Comparison of ENCODE assay signal across 14 cellular contexts in the genomic region with DNA sequence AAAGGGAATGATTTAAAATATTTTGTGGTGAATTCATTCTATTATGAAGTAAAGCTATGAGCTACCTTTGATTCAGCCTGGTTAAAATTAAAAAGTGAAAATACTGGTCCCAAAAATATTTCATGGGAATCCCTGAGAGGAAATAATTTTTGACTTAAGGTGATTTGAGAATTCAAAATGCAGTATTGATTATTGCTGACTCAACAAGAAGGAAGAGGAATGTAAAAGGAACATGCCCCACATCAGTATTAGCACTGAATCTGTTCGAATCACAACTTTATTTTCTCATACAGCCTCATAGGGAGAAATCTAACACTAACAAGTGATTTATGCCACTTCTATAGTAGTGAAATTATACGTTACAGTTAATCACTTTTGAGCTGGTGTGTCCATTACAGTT. TPM values are rescaled to one million over a fixed set of nuclear protein-coding genes. Genes with fewer than 3 reads are reported as not detected.
DNase-seq lines count a peak whose midpoint lies in the region; ATAC-seq, FAIRE-seq and TF ChIP-seq lines count a peak whose summit lies in the region.
"Had no signal": no experiment of that assay in that cellular context is flagged by ENCODE, and none has a peak within 500 bp of the region (broad histone marks: within the 10 kb centered on the region; RNA-seq: fewer than 3 reads in every experiment).

No MANE protein-coding gene starts in this region.

- POLR2A ChIA-PET in SK-N-SH (lab: Yijun Ruan, JAX): interaction anchor here (0.6 kb wide), 1 partner anchor 215 kb away, joined by 4 read pairs; no protein-coding TSS in a partner anchor

- H3K4me2 ChIP-seq in SK-N-SH: no peak overlapping the region
- no peak overlapping the region for H3K4me2 ChIP-seq in astrocyte (ENCODE audit: low read length)

- H3K27ac Mint-ChIP-seq in astrocyte (ENCODE audit: unreplicated experiment) (no peak overlapping the region), mesothelial cell of epicardium (peak overlapping the region; percentile 71)
- no peak overlapping the region for H3K27ac Mint-ChIP-seq in activated T-cell treated with anti-CD3 and anti-CD28 coated beads, Interleukin-2, amount 50 U/mL, for 24 hours
- H3K27ac Mint-ChIP-seq: B cell; CD4-positive, alpha-beta T cell had no signal

- H3K4me3 Mint-ChIP-seq in astrocyte (ENCODE audit: unreplicated experiment) (no peak overlapping the region), mesothelial cell of epicardium (no peak overlapping the region)
- no peak overlapping the region for H3K4me3 Mint-ChIP-seq in activated T-cell treated with anti-CD3 and anti-CD28 coated beads, Interleukin-2, amount 50 U/mL, for 24 hours
- H3K4me3 Mint-ChIP-seq: B cell; CD4-positive, alpha-beta T cell had no signal

- H3K9me3 Mint-ChIP-seq in astrocyte (ENCODE audit: unreplicated experiment): no peaks in the 10 kb centered on the region
- H3K9me3 Mint-ChIP-seq in mesothelial cell of epicardium: no peaks in the 10 kb centered on the region
- H3K9me3 Mint-ChIP-seq in activated T-cell treated with anti-CD3 and anti-CD28 coated beads, Interleukin-2, amount 50 U/mL, for 24 hours: no peaks in the 10 kb centered on the region
- H3K9me3 Mint-ChIP-seq: CD4-positive, alpha-beta T cell had no signal

- H3K4me1 ChIP-seq in SK-N-SH (ENCODE audit: control insufficient read depth in 1 of 2, insufficient read depth in 2 of 2, low read depth in 1 of 2, low read length in 1 of 2) (no peaks in the 10 kb centered on the region), astrocyte (ENCODE audit: insufficient read depth, low read length) (no peaks in the 10 kb centered on the region), sigmoid colon (no peaks in the 10 kb centered on the region)

- H3K9ac ChIP-seq in SK-N-SH (no peak overlapping the region), astrocyte (ENCODE audit: low read length) (no peak overlapping the region)

- no peak for TF ChIP-seq CTCF in SK-N-SH (IDR thresholded peaks at IDR 0.05)
- TF ChIP-seq CTCF in astrocyte (IDR thresholded peaks at IDR 0.05; ENCODE audit: insufficient read depth, low read depth, low read length): no peak
- TF ChIP-seq CTCF in mesothelial cell of epicardium (IDR thresholded peaks at IDR 0.05; ENCODE audit: unreplicated experiment): no peak
- TF ChIP-seq CTCF in sigmoid colon (IDR thresholded peaks at IDR 0.05): no peak

- H3K36me3 Mint-ChIP-seq in astrocyte (ENCODE audit: low read depth, unreplicated experiment): peaks cover 3% of the 10 kb centered on the region
- H3K36me3 Mint-ChIP-seq in mesothelial cell of epicardium: peaks cover 13% of the 10 kb centered on the region
- H3K36me3 Mint-ChIP-seq in activated T-cell treated with anti-CD3 and anti-CD28 coated beads, Interleukin-2, amount 50 U/mL, for 24 hours (ENCODE audit: low read depth): peaks cover 20% of the 10 kb centered on the region

- no peaks in the 10 kb centered on the region for H3K27me3 ChIP-seq in SK-N-SH (ENCODE audit: insufficient read depth)
- H3K27me3 ChIP-seq in astrocyte (ENCODE audit: insufficient read depth, low read length): no peaks in the 10 kb centered on the region
- no peaks in the 10 kb centered on the region for H3K27me3 ChIP-seq in sigmoid colon

- FAIRE-seq in HTR-8/SVneo (lab: Jason Lieb, UNC): peak; percentile 58
- FAIRE-seq in astrocyte (lab: Jason Lieb, UNC): peak; percentile 43
- FAIRE-seq: GM12878 had no signal

- intact Hi-C loops in sigmoid colon (cut with DNase I): loop anchor here (5.0 kb wide), 1 partner anchor 160 kb away; no protein-coding TSS in a partner anchor

- H3K36me3 ChIP-seq in SK-N-SH (replicated peaks in 1 of 2; ENCODE audit: control insufficient read depth in 1 of 2, insufficient read depth in 2 of 2, low read length in 1 of 2): peaks cover 4 to 12% of the 10 kb centered on the region in 2 experiments
- peaks cover 3% of the 10 kb centered on the region for H3K36me3 ChIP-seq in astrocyte (ENCODE audit: insufficient read depth, low read length)
- H3K36me3 ChIP-seq in sigmoid colon: peaks cover 0 to 3% (median 0%) of the 10 kb centered on the region in 4 donors

- no peak for TF ChIP-seq POLR2A in sigmoid colon (IDR thresholded peaks at IDR 0.05)

- no peak for DNase-seq in SK-N-SH
- DNase-seq in HTR-8/SVneo (ENCODE audit: insufficient read length, low spot score): no peak
- no peak for DNase-seq in astrocyte (ENCODE audit: low read depth)
- no peak for DNase-seq in mesothelial cell of epicardium (ENCODE audit: low spot score in 2 of 2, unreplicated experiment in 2 of 2)
- DNase-seq in sigmoid colon: no peak
- DNase-seq in NCI-H2107 (lab: John Stamatoyannopoulos, UW): no peak
- no peak for DNase-seq in activated T-cell treated with anti-CD3 and anti-CD28 coated beads, Interleukin-2, amount 50 U/mL, for 24 hours
- DNase-seq: 8988T, DMS79 had no signal

- H4K20me1 ChIP-seq in SK-N-SH (ENCODE audit: insufficient read depth): no peaks in the 10 kb centered on the region
- H4K20me1 ChIP-seq in astrocyte (ENCODE audit: insufficient read depth, low read length): no peaks in the 10 kb centered on the region

- H3K4me1 Mint-ChIP-seq in astrocyte (ENCODE audit: low read depth, unreplicated experiment) (peaks cover 8% of the 10 kb centered on the region), mesothelial cell of epicardium (peaks cover 7% of the 10 kb centered on the region)
- H3K4me1 Mint-ChIP-seq in activated T-cell treated with anti-CD3 and anti-CD28 coated beads, Interleukin-2, amount 50 U/mL, for 24 hours (ENCODE audit: low read depth): peaks cover 30% of the 10 kb centered on the region

- CTCF ChIA-PET in SK-N-SH (lab: Yijun Ruan, JAX): interaction anchor here (0.6 to 3.3 kb wide), 11 partner anchors 10 to 288 kb away, joined by 3 to 14 read pairs (median 3); no protein-coding TSS in a partner anchor

- H2AFZ ChIP-seq in SK-N-SH (ENCODE audit: low read depth) (0 out of 2 replicates have a peak overlapping the region, but pooled peaks have one; percentile 46), astrocyte (ENCODE audit: low read depth, low read length) (no peak overlapping the region)
- H2AFZ ChIP-seq: GM23248 had no signal

- no peak overlapping the region for H3K27ac ChIP-seq in SK-N-SH (ENCODE audit: low read depth in 2 of 2, low read length in 1 of 2)
- H3K27ac ChIP-seq in astrocyte (ENCODE audit: low read depth, low read length): no peak overlapping the region
- H3K27ac ChIP-seq in sigmoid colon: no peak overlapping the region

- WGBS in SK-N-SH (ENCODE audit: low lambda C conversion rate): 52% methylated on average over 2 of the region's 2 CpGs
- WGBS in sigmoid colon, 2 donors: 81 to 85% methylated on average over 2 of the region's 2 CpGs

- H3F3A ChIP-seq in SK-N-SH (replicated peaks; ENCODE audit: insufficient read depth): peaks cover 24% of the 10 kb centered on the region

- no peaks in the 10 kb centered on the region for H3K9me3 ChIP-seq in SK-N-SH
- H3K9me3 ChIP-seq in astrocyte (ENCODE audit: insufficient read depth, low read depth, low read length): no peaks in the 10 kb centered on the region
- no peaks in the 10 kb centered on the region for H3K9me3 ChIP-seq in sigmoid colon

- no peak for ATAC-seq in SK-N-SH treated with all-trans-retinoic acid at 6 μM for 48 hours

- H3K79me2 ChIP-seq in SK-N-SH (ENCODE audit: insufficient read depth): no peaks in the 10 kb centered on the region
- no peaks in the 10 kb centered on the region for H3K79me2 ChIP-seq in astrocyte (ENCODE audit: insufficient read depth, low read length)

- H3K9me2 ChIP-seq in SK-N-SH: no peaks in the 10 kb centered on the region

- TF ChIP-seq RAD21 in SK-N-SH (IDR thresholded peaks at IDR 0.05; ENCODE audit: low read length): no peak

- TF ChIP-seq EP300 in SK-N-SH (IDR thresholded peaks at IDR 0.05; ENCODE audit: borderline replicate concordance in 1 of 2, low read depth in 1 of 2, low read length in 1 of 2): no peak
- no peak for TF ChIP-seq EP300 in sigmoid colon (IDR thresholded peaks at IDR 0.05)

- H3K4me3 ChIP-seq in SK-N-SH (ENCODE audit: low read depth in 2 of 2, low read length in 1 of 2) (no peak overlapping the region), astrocyte (ENCODE audit: insufficient read depth, low read depth, low read length) (no peak overlapping the region), sigmoid colon (no peak overlapping the region)
- H3K4me3 ChIP-seq: GM12878 had no signal

- no peaks in the 10 kb centered on the region for H3K27me3 Mint-ChIP-seq in astrocyte (ENCODE audit: low read depth, unreplicated experiment)
- H3K27me3 Mint-ChIP-seq in mesothelial cell of epicardium (ENCODE audit: low read depth): no peaks in the 10 kb centered on the region
- no peaks in the 10 kb centered on the region for H3K27me3 Mint-ChIP-seq in activated T-cell treated with anti-CD3 and anti-CD28 coated beads, Interleukin-2, amount 50 U/mL, for 24 hours
- H3K27me3 Mint-ChIP-seq: B cell; CD4-positive, alpha-beta T cell had no signal

TF ChIP-seq in SK-N-SH, 30 proteins besides CTCF, POLR2A, EP300 and RAD21:
- no peak for TF ChIP-seq RCOR1 (IDR thresholded peaks at IDR 0.05; ENCODE audit: low read length)
- TF ChIP-seq FOXM1 (IDR thresholded peaks at IDR 0.05; ENCODE audit: low read depth): no peak

TF ChIP-seq in SK-N-SH treated with all-trans-retinoic acid at 6 μM for 48 hours, 23 proteins besides CTCF, POLR2A, EP300 and RAD21 (continues in another document):
- TF ChIP-seq ZC3H10 (CRISPR knock-in tag; IDR thresholded peaks at IDR 0.05): no peak
- TF ChIP-seq, protein P1, sequence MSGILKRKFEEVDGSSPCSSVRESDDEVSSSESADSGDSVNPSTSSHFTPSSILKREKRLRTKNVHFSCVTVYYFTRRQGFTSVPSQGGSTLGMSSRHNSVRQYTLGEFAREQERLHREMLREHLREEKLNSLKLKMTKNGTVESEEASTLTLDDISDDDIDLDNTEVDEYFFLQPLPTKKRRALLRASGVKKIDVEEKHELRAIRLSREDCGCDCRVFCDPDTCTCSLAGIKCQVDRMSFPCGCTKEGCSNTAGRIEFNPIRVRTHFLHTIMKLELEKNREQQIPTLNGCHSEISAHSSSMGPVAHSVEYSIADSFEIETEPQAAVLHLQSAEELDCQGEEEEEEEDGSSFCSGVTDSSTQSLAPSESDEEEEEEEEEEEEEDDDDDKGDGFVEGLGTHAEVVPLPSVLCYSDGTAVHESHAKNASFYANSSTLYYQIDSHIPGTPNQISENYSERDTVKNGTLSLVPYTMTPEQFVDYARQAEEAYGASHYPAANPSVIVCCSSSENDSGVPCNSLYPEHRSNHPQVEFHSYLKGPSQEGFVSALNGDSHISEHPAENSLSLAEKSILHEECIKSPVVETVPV (CRISPR knock-in tag; IDR thresholded peaks at IDR 0.05): no peak

RNA-seq across cellular contexts. Expression of a gene that starts 27.7 kb away (rescaled TPM):
- polyA plus RNA-seq in SK-N-SH (2012; rRNA removed) (68.4 and 109 TPM in 2 replicates), sigmoid colon (10 to 100 TPM; 73.5 to 100.0 (median 75.7) TPM)
- polyA plus RNA-seq in SK-N-SH (2012; cell fraction: cytosol; rRNA removed): 79.7 and 91.5 TPM in 2 replicates
- 121 and 243 TPM in 2 replicates for polyA plus RNA-seq in SK-N-SH (2012; cell fraction: nucleus; rRNA removed)
- total RNA-seq in astrocyte (203 and 216 TPM in 2 replicates), mesothelial cell of epicardium (460 to 475 TPM (median 474 TPM) in 3 replicates), sigmoid colon (100 to 1,000 TPM; 134 to 222 (median 143) TPM)

RNA-seq across cellular contexts. Expression of a gene that starts 55.5 kb away (rescaled TPM):
- polyA plus RNA-seq in SK-N-SH (2012; rRNA removed) (2.4 and 3.8 TPM in 2 replicates), sigmoid colon (1 to 10 TPM in 1 of 3 donors, under 1 TPM in 2; 0.60 to 2.0 (median 0.92) TPM)
- polyA plus RNA-seq in SK-N-SH (2012; cell fraction: cytosol; rRNA removed): 2.6 and 4.1 TPM in 2 replicates
- 2.1 and 7.3 TPM in 2 replicates for polyA plus RNA-seq in SK-N-SH (2012; cell fraction: nucleus; rRNA removed)
- total RNA-seq in astrocyte (6.5 and 7.5 TPM in 2 replicates), mesothelial cell of epicardium (21.9 to 23.8 TPM (median 22.2 TPM) in 3 replicates), sigmoid colon (10 to 100 TPM in 2 of 4 donors, 1 to 10 TPM in 2; 8.0 to 15.1 (median 10.0) TPM)
